In genomic region chr19:53183146-53183545, GRCh38 we compare ENCODE assay signal across 15 cellular contexts. TPM values are rescaled to one million over a fixed set of nuclear protein-coding genes. Genes with fewer than 3 reads are reported as not detected.
DNase-seq lines count a peak whose midpoint lies in the region; ATAC-seq and TF ChIP-seq lines count a peak whose summit lies in the region.
"Had no signal": no experiment of that assay in that cellular context is flagged by ENCODE, and none has a peak within 500 bp of the region (broad histone marks: within the 10 kb centered on the region; RNA-seq: fewer than 3 reads in every experiment).

No MANE protein-coding gene starts in this region.

- H3K79me1 ChIP-seq in IMR-90 (ENCODE audit: low read depth in 1 of 2, low read length in 2 of 2): no peaks in the 10 kb centered on the region; a peak in 1 of 4 replicates

- H3K4me1 ChIP-seq in IMR-90 (ENCODE audit: control insufficient read depth, insufficient read depth, low read length): peaks cover 10% of the 10 kb centered on the region
- no peaks in the 10 kb centered on the region for H3K4me1 ChIP-seq in muscle layer of duodenum (ENCODE audit: control insufficient read depth in 1 of 2, insufficient read depth in 2 of 2, low read length in 2 of 2)
- H3K4me1 ChIP-seq: suprapubic skin had no signal

- no peak overlapping the region; the same call in 1 of the 2 replicates for H4K91ac ChIP-seq in IMR-90 (ENCODE audit: insufficient read depth, low read depth, low read length)

- dilution Hi-C loops in IMR-90 (cut with HindIII; ENCODE audit: low sequenced_read_pairs, unreplicated experiment): no loop called here

- POLR2A ChIA-PET in IMR-90 (lab: Charles Lee; ENCODE audit: unreplicated experiment): no interaction called here

- intact Hi-C loops in IMR-90 (cut with micrococcal nuclease): loop anchor here (10.0 kb wide), 1 partner anchor 218 kb away; the partner anchor contains the start of gene ZNF816

- TF ChIP-seq CTCF in IMR-90 (conservative IDR thresholded peaks at IDR 0.05; ENCODE audit: low read depth, low read length): no peak
- TF ChIP-seq CTCF in choroid plexus epithelial cell (conservative IDR thresholded peaks at IDR 0.05; ENCODE audit: low read depth, low read length): no peak

- no peak overlapping the region for H3K56ac ChIP-seq in IMR-90 (ENCODE audit: extremely low read depth, insufficient read depth, low read length)

- peak; percentile 62 for DNase-seq in AG08396 (ENCODE audit: low spot score)
- peak; percentile 66 for DNase-seq in IMR-90
- DNase-seq in choroid plexus epithelial cell (ENCODE audit: low read depth): peak; percentile 78
- no peak for DNase-seq in activated CD4-positive, alpha-beta T cell treated with anti-CD3 and anti-CD28 coated beads for 4 hours
- DNase-seq in D341Med (ENCODE audit: low spot score): no peak
- DNase-seq: ACHN; activated CD4-positive, CD25-positive, alpha-beta regulatory T cell treated with anti-CD3 and anti-CD28 coated beads, Interleukin-2, amount 50 U/mL, for 72 hours; activated CD8-positive, alpha-beta memory T cell treated with anti-CD3 and anti-CD28 coated beads, Interleukin-2, amount 50 U/mL, for 48 hours; glutamatergic neuron; kidney glomerular epithelial cell had no signal

- ATAC-seq in IMR-90 (ENCODE audit: low read depth) (peak; percentile 97), HG02884 (IDR thresholded peaks at IDR 0.05; ENCODE audit: unreplicated experiment) (no peak), GM21526 (IDR thresholded peaks at IDR 0.05; ENCODE audit: low FRiP score, unreplicated experiment) (no peak)
- ATAC-seq: activated naive CD4-positive, alpha-beta T cell treated with anti-CD3 and anti-CD28 coated beads, Interleukin-2, amount 50 U/mL, for 72 hours had no signal

- no CpG with 5 or more reads among the region's 3 CpGs for WGBS in IMR-90 (ENCODE audit: extremely low coverage in 2 of 2, insufficient read length in 1 of 2), 2 experiments

- no peak overlapping the region for H2BK15ac ChIP-seq in IMR-90 (ENCODE audit: low read depth, low read length)

- H4K5ac ChIP-seq in IMR-90 (ENCODE audit: low read depth, low read length): no peak overlapping the region

- H3K9ac ChIP-seq in IMR-90 (ENCODE audit: low read depth, low read length): no peak overlapping the region

- peak overlapping the region; percentile 89 for H2BK5ac ChIP-seq in IMR-90 (ENCODE audit: low read depth, low read length, poor library complexity, severe bottlenecking)

- TF ChIP-seq POLR2A in IMR-90 (IDR thresholded peaks at IDR 0.05; ENCODE audit: low read depth, low read length): no peak

- no peak overlapping the region for H2BK120ac ChIP-seq in IMR-90 (ENCODE audit: low read depth, low read length)

- no peak overlapping the region; a peak in 1 of 4 replicates for H4K8ac ChIP-seq in IMR-90 (ENCODE audit: low read depth in 2 of 2, low read length in 2 of 2)

- H2AFZ ChIP-seq in IMR-90 (replicated peaks; ENCODE audit: low read length, poor library complexity): peak overlapping the region; percentile 26

- H3K27ac ChIP-seq in IMR-90 (ENCODE audit: insufficient read depth, low read length): peak overlapping the region; percentile 63
- H3K27ac ChIP-seq in muscle layer of duodenum (ENCODE audit: low read length): peak overlapping the region; percentile 5
- H3K27ac ChIP-seq: suprapubic skin had no signal

- no peak overlapping the region for H3K14ac ChIP-seq in IMR-90 (replicated peaks; ENCODE audit: low read depth, low read length)

- H3K36me3 ChIP-seq in IMR-90 (ENCODE audit: control insufficient read depth, insufficient read depth, low read length) (peaks cover 13% of the 10 kb centered on the region), muscle layer of duodenum (ENCODE audit: control insufficient read depth in 1 of 2, insufficient read depth in 2 of 2, low read length in 2 of 2) (peaks cover 0 to 12% of the 10 kb centered on the region in 2 donors)

- H3K9me1 ChIP-seq in IMR-90 (ENCODE audit: insufficient read depth, low read length): no peaks in the 10 kb centered on the region

- H3K9me3 ChIP-seq in IMR-90 (ENCODE audit: control insufficient read depth, insufficient read depth, low read length) (peaks cover 11% of the 10 kb centered on the region), muscle layer of duodenum (ENCODE audit: control insufficient read depth in 1 of 2, low read length in 2 of 2) (no peaks in the 10 kb centered on the region)
- H3K9me3 ChIP-seq: suprapubic skin had no signal

- H3K23ac ChIP-seq in IMR-90 (ENCODE audit: low read depth, low read length): no peak overlapping the region

- H3K27me3 ChIP-seq in IMR-90 (ENCODE audit: control insufficient read depth, insufficient read depth, low read length) (no peaks in the 10 kb centered on the region), muscle layer of duodenum (ENCODE audit: low read depth, low read length) (no peaks in the 10 kb centered on the region)
- H3K27me3 ChIP-seq: suprapubic skin had no signal

- H3K18ac ChIP-seq in IMR-90 (ENCODE audit: low read depth, low read length): no peak overlapping the region; the same call in 1 of the 2 replicates

- H3K4ac ChIP-seq in IMR-90 (ENCODE audit: low read depth, low read length): no peak overlapping the region

- H2AK9ac ChIP-seq in IMR-90 (replicated peaks; ENCODE audit: low read depth, low read length, poor library complexity): peak overlapping the region; percentile 73

- H2AK5ac ChIP-seq in IMR-90 (ENCODE audit: low read depth, low read length): no peak overlapping the region

- peak overlapping the region; percentile 25; the same call in 1 of the 2 replicates for H3K4me2 ChIP-seq in IMR-90 (ENCODE audit: low read depth, low read length)

- no TSS peak for BruUV-seq in IMR-90 (replicated peaks; lab: Mats Ljungman, UMichigan)

- TF ChIP-seq RAD21 in IMR-90 (IDR thresholded peaks at IDR 0.05; ENCODE audit: low read length): no peak

- H3K4me3 ChIP-seq in IMR-90 (ENCODE audit: insufficient read depth, low read depth, low read length) (no peak overlapping the region), choroid plexus epithelial cell (ENCODE audit: low read depth, low read length) (no peak overlapping the region), muscle layer of duodenum (ENCODE audit: low read depth in 1 of 2, low read length in 2 of 2) (no peak overlapping the region)
- H3K4me3 ChIP-seq: suprapubic skin had no signal

- in situ Hi-C loops in IMR-90 (cut with MboI; ENCODE audit: low sequenced_read_pairs): no loop called here

- CTCF ChIA-PET in IMR-90 (lab: Yijun Ruan, JAX): interaction anchor here (0.8 to 1.1 kb wide), 2 partner anchors 11 to 12 kb away, joined by 3 read pairs; no protein-coding TSS in a partner anchor

- no peaks in the 10 kb centered on the region for H4K20me1 ChIP-seq in IMR-90 (ENCODE audit: insufficient read depth, low read length)

- no peak overlapping the region for H2BK20ac ChIP-seq in IMR-90 (ENCODE audit: low read depth, low read length)

TF ChIP-seq in IMR-90, 13 proteins besides CTCF, POLR2A, EP300 and RAD21:
- no peak for TF ChIP-seq NFE2L2 (IDR thresholded peaks at IDR 0.05; ENCODE audit: low read depth, low read length)
- TF ChIP-seq, protein P1, sequence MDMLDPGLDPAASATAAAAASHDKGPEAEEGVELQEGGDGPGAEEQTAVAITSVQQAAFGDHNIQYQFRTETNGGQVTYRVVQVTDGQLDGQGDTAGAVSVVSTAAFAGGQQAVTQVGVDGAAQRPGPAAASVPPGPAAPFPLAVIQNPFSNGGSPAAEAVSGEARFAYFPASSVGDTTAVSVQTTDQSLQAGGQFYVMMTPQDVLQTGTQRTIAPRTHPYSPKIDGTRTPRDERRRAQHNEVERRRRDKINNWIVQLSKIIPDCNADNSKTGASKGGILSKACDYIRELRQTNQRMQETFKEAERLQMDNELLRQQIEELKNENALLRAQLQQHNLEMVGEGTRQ (IDR thresholded peaks at IDR 0.05; ENCODE audit: low read depth, low read length): no peak
- no peak for TF ChIP-seq CHD1 (IDR thresholded peaks at IDR 0.05; ENCODE audit: low read depth, low read length)
- no peak for TF ChIP-seq RCOR1 (IDR thresholded peaks at IDR 0.05; ENCODE audit: insufficient replicate concordance, low read length)
- TF ChIP-seq CEBPB (IDR thresholded peaks at IDR 0.05; ENCODE audit: low read depth, low read length): no peak
- TF ChIP-seq BHLHE40 (IDR thresholded peaks at IDR 0.05; ENCODE audit: low read depth, low read length): no peak
- no peak for TF ChIP-seq MXI1 (IDR thresholded peaks at IDR 0.05; ENCODE audit: borderline replicate concordance, low read depth, low read length)
- TF ChIP-seq, protein P2, sequence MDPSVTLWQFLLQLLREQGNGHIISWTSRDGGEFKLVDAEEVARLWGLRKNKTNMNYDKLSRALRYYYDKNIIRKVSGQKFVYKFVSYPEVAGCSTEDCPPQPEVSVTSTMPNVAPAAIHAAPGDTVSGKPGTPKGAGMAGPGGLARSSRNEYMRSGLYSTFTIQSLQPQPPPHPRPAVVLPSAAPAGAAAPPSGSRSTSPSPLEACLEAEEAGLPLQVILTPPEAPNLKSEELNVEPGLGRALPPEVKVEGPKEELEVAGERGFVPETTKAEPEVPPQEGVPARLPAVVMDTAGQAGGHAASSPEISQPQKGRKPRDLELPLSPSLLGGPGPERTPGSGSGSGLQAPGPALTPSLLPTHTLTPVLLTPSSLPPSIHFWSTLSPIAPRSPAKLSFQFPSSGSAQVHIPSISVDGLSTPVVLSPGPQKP (IDR thresholded peaks at IDR 0.05; ENCODE audit: borderline replicate concordance, low read depth, low read length): no peak
- TF ChIP-seq FOS (IDR thresholded peaks at IDR 0.05; ENCODE audit: low read depth, low read length): 0 out of 2 replicates have a peak, but pooled peaks have one; percentile 19
- no peak for TF ChIP-seq SMC3 (IDR thresholded peaks at IDR 0.05; ENCODE audit: low read depth, low read length)
- no peak for TF ChIP-seq MAFK (IDR thresholded peaks at IDR 0.05; ENCODE audit: low read depth, low read length)
- TF ChIP-seq MAZ (IDR thresholded peaks at IDR 0.05; ENCODE audit: borderline replicate concordance, low read depth, low read length): peak; percentile 40; the same call in 1 of the 2 replicates
- no peak for TF ChIP-seq RFX5 (IDR thresholded peaks at IDR 0.05; ENCODE audit: low read depth, low read length)

RNA-seq across cellular contexts. Expression of gene ZNF665, which starts 10.0 kb away (rescaled TPM):
- total RNA-seq in IMR-90 (2012; rRNA removed): 2.5 and 3.0 TPM in 2 replicates
- polyA plus RNA-seq in IMR-90 (2012; rRNA removed): 1.5 and 2.0 TPM in 2 replicates
- 0.54 and 0.76 TPM in 2 replicates for polyA plus RNA-seq in IMR-90 (2012; cell fraction: cytosol; rRNA removed)
- 0.96 and 4.2 TPM in 2 replicates for polyA plus RNA-seq in IMR-90 (2012; cell fraction: nucleus; rRNA removed; ENCODE audit: low replicate concordance)

RNA-seq across cellular contexts. Expression of gene ZNF347, which starts 24.3 kb away (rescaled TPM):
- 8.9 and 13.4 TPM in 2 replicates for total RNA-seq in IMR-90 (2012; rRNA removed)
- 2.3 and 2.8 TPM in 2 replicates for polyA plus RNA-seq in IMR-90 (2012; rRNA removed)
- 0.45 and 1.9 TPM in 2 replicates for polyA plus RNA-seq in IMR-90 (2012; cell fraction: cytosol; rRNA removed)
- 0.74 and 5.6 TPM in 2 replicates for polyA plus RNA-seq in IMR-90 (2012; cell fraction: nucleus; rRNA removed; ENCODE audit: low replicate concordance)

RNA-seq across cellular contexts. Expression of gene ZNF415, which starts 50.4 kb away (rescaled TPM):
- total RNA-seq in IMR-90 (2012; rRNA removed): 7.7 and 7.8 TPM in 2 replicates
- 3.9 and 4.2 TPM in 2 replicates for polyA plus RNA-seq in IMR-90 (2012; rRNA removed)
- 0.92 and 1.2 TPM in 2 replicates for polyA plus RNA-seq in IMR-90 (2012; cell fraction: cytosol; rRNA removed)
- polyA plus RNA-seq in IMR-90 (2012; cell fraction: nucleus; rRNA removed; ENCODE audit: low replicate concordance): 0.77 and 4.5 TPM in 2 replicates

Comparison
In these comparisons a context has a peak if more than half of its experiments do, and no peak if none do; other contexts are left out.
1. DNase-seq: peak in AG08396 (single experiment), IMR-90 (single experiment) and choroid plexus epithelial cell (single experiment); none in activated CD4-positive, alpha-beta T cell treated with anti-CD3 and anti-CD28 coated beads for 4 hours (0 of 2) and D341Med (single experiment).